19 cellular contexts compared by ENCODE assay signal in genomic region chr14:44940944-44941343, GRCh38.
"Had no signal": no experiment of that assay in that cellular context is flagged by ENCODE, and none has a peak within 500 bp of the region (broad histone marks: within the 10 kb centered on the region; RNA-seq: fewer than 3 reads in every experiment).

No MANE protein-coding gene starts in this region.

- DNase-seq: activated CD4-positive, alpha-beta T cell treated with anti-CD3 and anti-CD28 coated beads for 48 hours; activated naive CD4-positive, alpha-beta T cell treated with anti-CD3 and anti-CD28 coated beads, Interleukin-2, amount 50 U/mL, for 16 hours; cerebellar nuclear complex; effector memory CD4-positive, alpha-beta T cell; foreskin melanocyte; mesenchymal stem cell; occipital lobe; SHP77; SK-N-SH; stimulated activated CD4-positive, alpha-beta T cell treated with anti-CD3 and anti-CD28 coated beads, Interleukin-15, amount 100 ng/mL, for 24 hours; stimulated activated CD4-positive, alpha-beta T cell treated with anti-CD3 and anti-CD28 coated beads, Interleukin-4, amount 100 ng/mL, for 1 hour; stimulated activated naive CD4-positive, alpha-beta T cell treated with Interleukin-2 at 50 U/mL for 16 hours had no signal

- H3K27me3 Mint-ChIP-seq: brain, type B pancreatic cell had no signal

- H3K27ac Mint-ChIP-seq: nephron, type B pancreatic cell had no signal

- H3K4me3 Mint-ChIP-seq: brain, nephron, type B pancreatic cell had no signal

- H3K27ac ChIP-seq: epithelial cell of prostate, right atrium auricular region, skin epidermis, suprapubic skin had no signal

- H3K4me1 Mint-ChIP-seq: brain, nephron had no signal
